11 cellular contexts compared by ENCODE assay signal in genomic region chr6:110882824-110883554, GRCh38. TPM values are rescaled to one million over a fixed set of nuclear protein-coding genes. Genes with fewer than 3 reads are reported as not detected.
DNase-seq lines count a peak whose midpoint lies in the region; ATAC-seq, FAIRE-seq and TF ChIP-seq lines count a peak whose summit lies in the region.
"Had no signal": no experiment of that assay in that cellular context is flagged by ENCODE, and none has a peak within 500 bp of the region (broad histone marks: within the 10 kb centered on the region; RNA-seq: fewer than 3 reads in every experiment).

No MANE protein-coding gene starts in this region.

- H3K9ac ChIP-seq in GM12878 (ENCODE audit: control insufficient read depth, insufficient read depth, low read length), result no peak overlapping the region

- peak overlapping the region; percentile 81 for H3K4me2 ChIP-seq in GM12878 (ENCODE audit: control insufficient read depth, insufficient read depth)
- H3K4me2 ChIP-seq in osteoblast (ENCODE audit: insufficient read depth, low read length), result peak overlapping the region; percentile 6

- ATAC-seq in activated T-cell treated with anti-CD3 and anti-CD28 coated beads, Interleukin-2, amount 50 U/mL, for 4 hours, result no peak
- ATAC-seq in GM12878 (no peak), GM21717 (IDR thresholded peaks at IDR 0.05; ENCODE audit: unreplicated experiment) (no peak)
- ATAC-seq: Panc1 had no signal

- H3K4me3 ChIP-seq in GM12878, result peak overlapping the region; percentile 40; the same call in 1 of the 2 replicates
- no peak overlapping the region for H3K4me3 ChIP-seq in osteoblast (ENCODE audit: insufficient read depth, low read length)
- H3K4me3 ChIP-seq: ovary had no signal

- H3K9me3 ChIP-seq in GM12878 (replicated peaks; ENCODE audit: control insufficient read depth, insufficient read depth, low read length) (no peaks in the 10 kb centered on the region), osteoblast (ENCODE audit: low read depth, low read length) (no peaks in the 10 kb centered on the region)
- H3K9me3 ChIP-seq: ovary had no signal

- H3K27me3 ChIP-seq in GM12878 (replicated peaks in 1 of 2; ENCODE audit: control insufficient read depth in 2 of 2, insufficient read depth in 2 of 2, low read length in 1 of 2) (no peaks in the 10 kb centered on the region), osteoblast (ENCODE audit: insufficient read depth, low read length) (no peaks in the 10 kb centered on the region)
- H3K27me3 ChIP-seq: ovary had no signal

- TF ChIP-seq CTCF in GM12878 (IDR thresholded peaks at IDR 0.05 in 2 of 3, conservative IDR thresholded peaks at IDR 0.05 in 1 of 3; ENCODE audit: control insufficient read depth in 2 of 3, extremely low read depth in 1 of 3, insufficient read depth in 1 of 3, low read depth in 3 of 3, low read length in 3 of 3) (no peak), osteoblast (IDR thresholded peaks at IDR 0.05; ENCODE audit: extremely low read depth, low read depth, low read length) (no peak)

- H3K27ac ChIP-seq in GM12878 (ENCODE audit: control insufficient read depth, insufficient read depth) (peak overlapping the region; percentile 7; the same call in 1 of the 2 replicates), osteoblast (ENCODE audit: low read depth, low read length) (no peak overlapping the region)
- H3K27ac ChIP-seq: ovary had no signal

- H3K4me1 ChIP-seq in GM12878 (ENCODE audit: control insufficient read depth, insufficient read depth, low read length) (peaks cover 67% of the 10 kb centered on the region), osteoblast (ENCODE audit: insufficient read depth, low read length) (peaks cover 30% of the 10 kb centered on the region)

- H3K9me3 Mint-ChIP-seq in activated T-cell treated with anti-CD3 and anti-CD28 coated beads, Interleukin-2, amount 50 U/mL, for 4 hours, result no peaks in the 10 kb centered on the region

- SMC1A ChIA-PET in GM12878 (lab: Charles Lee; ENCODE audit: uncharacterized antibody, unreplicated experiment), result interaction anchor here (0.6 to 7.2 kb wide), 11 partner anchors 8 to 264 kb away, joined by 3 to 84 read pairs (median 7); partner anchors contain the start of gene CDK19

- H2AFZ ChIP-seq in GM12878 (ENCODE audit: control insufficient read depth, low read depth, low read length), result no peak overlapping the region
- H2AFZ ChIP-seq in osteoblast (ENCODE audit: low read length), result no peak overlapping the region

- peak overlapping the region; percentile 40 for H3K4me3 Mint-ChIP-seq in activated T-cell treated with anti-CD3 and anti-CD28 coated beads, Interleukin-2, amount 50 U/mL, for 4 hours

- no peaks in the 10 kb centered on the region for H3K27me3 Mint-ChIP-seq in activated T-cell treated with anti-CD3 and anti-CD28 coated beads, Interleukin-2, amount 50 U/mL, for 4 hours (ENCODE audit: low read depth)
- H3K27me3 Mint-ChIP-seq: brain had no signal

- BruUV-seq in GM12878 (replicated peaks; lab: Mats Ljungman, UMichigan), result no TSS peak

- RAD21 ChIA-PET in GM12878 (lab: Charles Lee; ENCODE audit: unreplicated experiment), result interaction anchor here (0.7 to 4.8 kb wide), 5 partner anchors 9 to 200 kb away, joined by 3 to 18 read pairs (median 7); partner anchors contain the start of genes AMD1 and CDK19

- CTCF ChIA-PET in GM12878 (lab: Yijun Ruan, JAX), result interaction anchor here (0.5 to 2.2 kb wide), 9 partner anchors 9 to 656 kb away, joined by 3 to 10 read pairs (median 4); partner anchors contain the start of genes AMD1 and CDK19

- H3K36me3 ChIP-seq in GM12878 (ENCODE audit: control insufficient read depth in 2 of 2, insufficient read depth in 2 of 2, low read length in 1 of 2) (no peaks in the 10 kb centered on the region), osteoblast (ENCODE audit: insufficient read depth, low read length) (no peaks in the 10 kb centered on the region)
- H3K36me3 ChIP-seq: ovary had no signal

- H3K79me2 ChIP-seq in GM12878 (ENCODE audit: control insufficient read depth, insufficient read depth, low read length) (peaks cover 99% of the 10 kb centered on the region), osteoblast (ENCODE audit: insufficient read depth, low read length) (peaks cover 100% of the 10 kb centered on the region)

- TF ChIP-seq RAD21 in GM12878 (IDR thresholded peaks at IDR 0.05; ENCODE audit: insufficient read depth, low read depth, low read length), result no peak

- POLR2A ChIA-PET in GM12878 (lab: Charles Lee), result interaction anchor here (0.6 to 1.3 kb wide), 3 partner anchors 18 to 1436 kb away, joined by 3 to 4 read pairs (median 3); no protein-coding TSS in a partner anchor

- TF ChIP-seq EP300 in GM12878 (IDR thresholded peaks at IDR 0.05; ENCODE audit: borderline replicate concordance in 1 of 2, control insufficient read depth in 1 of 2, low read depth in 2 of 2, low read length in 2 of 2), result no peak

- H4K20me1 ChIP-seq in GM12878 (ENCODE audit: control insufficient read depth, insufficient read depth) (peaks cover 11% of the 10 kb centered on the region; the same call in 1 of the 2 replicates), osteoblast (ENCODE audit: insufficient read depth, low read length) (peaks cover 63% of the 10 kb centered on the region)

- TF ChIP-seq POLR2A in GM12878 (IDR thresholded peaks at IDR 0.05; ENCODE audit: low read depth, low read length), result no peak

- intact Hi-C loops in GM12878 (cut with micrococcal nuclease; ENCODE audit: unreplicated experiment), result no loop called here

- no peak for FAIRE-seq in GM12878 (lab: Jason Lieb, UNC)

- WGBS in GM12878 (ENCODE audit: insufficient coverage, insufficient replicate concordance, low lambda C conversion rate, missing lambda C conversion rate), result 50% methylated on average over 2 of the region's 2 CpGs

- in situ Hi-C loops in KBM-7 (cut with MboI; ENCODE audit: low pct_unique_long_range_greater_than_20kb, low sequenced_read_pairs) (loop anchor here (25.0 kb wide), 1 partner anchor 196 kb away; no protein-coding TSS in a partner anchor), GM12878 (cut with MboI) (no loop called here)

- peaks cover 84% of the 10 kb centered on the region for H3K4me1 Mint-ChIP-seq in activated T-cell treated with anti-CD3 and anti-CD28 coated beads, Interleukin-2, amount 50 U/mL, for 4 hours (ENCODE audit: low read depth)

- DNase-seq in activated T-cell treated with anti-CD3 and anti-CD28 coated beads, Interleukin-2, amount 50 U/mL, for 4 hours, result no peak
- DNase-seq in activated T-cell treated with anti-CD3 and anti-CD28 coated beads for 4 hours (no peak), KBM-7 (peak; percentile 37), GM12878 (ENCODE audit: low read depth, low spot score) (no peak), osteoblast (ENCODE audit: insufficient read length, low spot score, missing footprints) (no peak), germinal center (ENCODE audit: low spot score) (no peak), activated gamma-delta T cell (lab: John Stamatoyannopoulos, UW) (no peak)
- DNase-seq: ovary had no signal

- peaks cover 12% of the 10 kb centered on the region for H3K36me3 Mint-ChIP-seq in activated T-cell treated with anti-CD3 and anti-CD28 coated beads, Interleukin-2, amount 50 U/mL, for 4 hours (ENCODE audit: insufficient read depth)

RNA-seq across cellular contexts. Expression of gene AMD1, which starts 8.4 kb away (rescaled TPM):
- total RNA-seq in activated T-cell treated with anti-CD3 and anti-CD28 coated beads, Interleukin-2, amount 50 U/mL, for 4 hours, result 100 to 1,000 TPM; 131 to 142 (median 141) TPM
- 97.3 and 103 TPM in 2 replicates for total RNA-seq in GM12878 (2013; cell fraction: nucleolus; rRNA removed)
- total RNA-seq in GM12878 (2014; rRNA removed) (83.1 and 106 TPM in 2 replicates), GM12878 (2014; rRNA removed; fragmentation: Illumina TruSeq; extraction: Trizol) (110 and 116 TPM in 2 replicates), GM12878 (2021) (73.6 and 75.0 TPM in 2 replicates), osteoblast (62.8 and 63.0 TPM in 2 replicates)
- polyA plus RNA-seq in GM12878 (2011; ENCODE audit: low read depth), result 27.9 TPM
- polyA plus RNA-seq in GM12878 (2011; rRNA removed) (75.0 and 103 TPM in 2 replicates), GM12878 (2014; fragmentation: Illumina TruSeq; extraction: Trizol) (107 and 134 TPM in 2 replicates), GM12878 (2014; fragmentation: Nextera tagmentation; extraction: Ambion mirVana) (10 to 100 TPM; 59.6 to 75.5 TPM), GM12878 (2014; rRNA removed) (45.3 and 58.2 TPM in 2 replicates), GM12878 (2016; fragmentation: Nextera tagmentation; extraction: Ambion mirVana) (10 to 100 TPM; 87.3 to 92.8 TPM)
- polyA plus RNA-seq in GM12878 (2011; cell fraction: cytosol; rRNA removed), result 27.1 and 32.5 TPM in 2 replicates
- 26.5 and 33.9 TPM in 2 replicates for polyA plus RNA-seq in GM12878 (2011; cell fraction: nucleus; rRNA removed)
- 48.5 and 57.6 TPM in 2 replicates for polyA plus RNA-seq in GM12878 (2012)
- 49.9 and 71.1 TPM in 2 replicates for polyA minus RNA-seq in GM12878 (2011; rRNA and poly(A)+ RNA removed)
- polyA minus RNA-seq in GM12878 (2011; cell fraction: cytosol; rRNA and poly(A)+ RNA removed), result 31.4 and 34.3 TPM in 2 replicates
- polyA minus RNA-seq in GM12878 (2011; cell fraction: nucleus; rRNA and poly(A)+ RNA removed), result 21.2 and 39.3 TPM in 2 replicates
